ENCODE assay signal across 8 cellular contexts in the genomic region with DNA sequence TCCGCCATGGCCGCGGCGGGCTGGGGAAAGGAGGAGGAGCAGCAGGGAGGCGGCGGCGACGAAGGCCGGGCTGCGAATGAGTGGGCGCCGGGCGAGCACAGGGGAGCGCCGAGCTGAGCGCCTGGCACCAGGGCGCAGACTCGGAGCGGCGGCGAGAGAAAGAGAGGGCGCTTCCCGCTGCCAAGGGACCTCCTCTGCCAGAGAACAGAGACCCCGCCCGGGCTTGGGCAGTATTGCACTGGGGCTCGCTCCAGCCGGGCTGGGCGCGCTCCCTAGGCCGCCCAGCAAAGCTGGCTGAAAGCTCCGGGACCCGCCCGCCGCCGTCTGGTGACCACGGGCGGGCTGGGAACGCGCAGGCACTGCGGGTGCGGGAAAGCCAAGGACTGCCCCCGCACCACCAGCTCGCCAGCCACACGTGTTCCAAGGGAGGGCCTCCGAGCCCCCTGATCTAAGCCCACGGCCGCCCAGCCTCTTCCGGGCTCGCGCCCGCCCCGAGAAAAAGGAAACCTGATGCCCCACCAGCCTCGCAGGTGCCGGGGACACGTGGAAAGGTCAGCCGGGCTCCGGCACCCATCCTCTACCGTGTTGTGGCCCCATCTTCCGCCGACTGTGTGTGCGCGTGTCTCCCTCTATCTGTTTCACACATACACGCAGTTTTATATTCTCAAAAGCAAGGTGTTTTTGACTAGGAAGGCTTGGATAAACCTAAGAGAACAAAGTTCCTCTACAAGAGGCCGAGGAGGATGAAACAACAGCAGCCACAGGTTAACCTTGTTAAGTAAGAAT. TPM values are rescaled to one million over a fixed set of nuclear protein-coding genes. Genes with fewer than 3 reads are reported as not detected.
DNase-seq lines count a peak whose midpoint lies in the region; ATAC-seq and TF ChIP-seq lines count a peak whose summit lies in the region.

A gene (minus strand): TSS at position 140 of the 786 bp plus-strand sequence. CDS start 132 bp downstream, at position 8.

- TF ChIP-seq RAD21 in liver (IDR thresholded peaks at IDR 0.05) = peak; percentile 68 to 69

- H3K27me3 Mint-ChIP-seq in CD14-positive monocyte (ENCODE audit: low read depth in 3 of 3) = peaks cover 0 to 2% (median 2%) of the 10 kb centered on the region in 3 donors

- DNase-seq in CD14-positive monocyte (ENCODE audit: low spot score) = peak; percentile 86
- peak; percentile 93 for DNase-seq in NCI-H69 (lab: John Stamatoyannopoulos, UW)
- DNase-seq in activated CD4-positive, alpha-beta T cell treated with anti-CD3 and anti-CD28 coated beads, Interleukin-2, amount 50 U/mL, for 1 hour = peak; percentile 92
- peak; percentile 95 for DNase-seq in dedifferentiated amniotic fluid mesenchymal stem cell (ENCODE audit: extremely low spot score)
- DNase-seq in stimulated activated CD4-positive, alpha-beta T cell treated with anti-CD3 and anti-CD28 coated beads, Interleukin-4, amount 100 ng/mL, for 24 hours = peak; percentile 94

- no peaks in the 10 kb centered on the region for H3K36me3 ChIP-seq in liver (ENCODE audit: control insufficient read depth in 4 of 4, insufficient read depth in 3 of 4, low read depth in 1 of 4, low read length in 3 of 4)

- H3K27ac Mint-ChIP-seq in CD14-positive monocyte = peak within 1 kb of the TSS; percentile 78 to 94 (median 88)

- under 1% methylated on average over 64 of the region's 64 CpGs for whole genome bisulfite sequencing in liver

- H3K27me3 ChIP-seq in liver (ENCODE audit: control insufficient read depth in 4 of 4, insufficient read depth in 4 of 4, low read length in 3 of 4) = no peaks in the 10 kb centered on the region

- ATAC-seq in GM19351 (IDR thresholded peaks at IDR 0.05; ENCODE audit: unreplicated experiment) = peak; percentile 71
- peak; percentile 79 for ATAC-seq in HG03521 (IDR thresholded peaks at IDR 0.05; ENCODE audit: unreplicated experiment)

- no peaks in the 10 kb centered on the region for H3K9me3 Mint-ChIP-seq in CD14-positive monocyte

- H3K9ac ChIP-seq in liver (ENCODE audit: low read depth in 1 of 2, low read length in 2 of 2) = peak within 1 kb of the TSS; percentile 86 to 94

- H3K9me3 ChIP-seq in liver (ENCODE audit: control insufficient read depth in 4 of 4, low read length in 3 of 4) = no peaks in the 10 kb centered on the region

- intact Hi-C loops in CD14-positive monocyte (cut with micrococcal nuclease) = loop anchor here (10.0 kb wide), 3 partner anchors 72 to 1642 kb away; a partner anchor contains a TSS

- H3K4me3 Mint-ChIP-seq in CD14-positive monocyte = peak within 1 kb of the TSS; percentile 95 to 98

- peak within 1 kb of the TSS; percentile 92 to 99 for H3K27ac ChIP-seq in liver (ENCODE audit: low read depth in 1 of 2, low read length in 2 of 2)

- H3K4me1 Mint-ChIP-seq in CD14-positive monocyte = peaks cover 51% of the 10 kb centered on the region

- peak; percentile 90 for TF ChIP-seq CTCF in CD14-positive monocyte (IDR thresholded peaks at IDR 0.05)
- peak; percentile 82 for TF ChIP-seq CTCF in liver (IDR thresholded peaks at IDR 0.05; ENCODE audit: low read depth, low read length, missing input control)

- H3K36me3 Mint-ChIP-seq in CD14-positive monocyte = no peaks in the 10 kb centered on the region

- peaks cover 0 to 25% (median 21%) of the 10 kb centered on the region in 4 donors for H3K4me1 ChIP-seq in liver (ENCODE audit: control insufficient read depth in 4 of 4, insufficient read depth in 4 of 4, low read length in 3 of 4)

- peak within 1 kb of the TSS; percentile 94 to 100 (median 98) for H3K4me3 ChIP-seq in liver (ENCODE audit: low read depth in 1 of 3, low read length in 3 of 3)

TF ChIP-seq in liver, 16 proteins besides CTCF, POLR2A, EP300 and RAD21:
- TF ChIP-seq FOXA2 (IDR thresholded peaks at IDR 0.05) (no peak), EGR1 (IDR thresholded peaks at IDR 0.05; ENCODE audit: low read depth in 2 of 2) (peak; percentile 53 to 64), JUND (IDR thresholded peaks at IDR 0.05) (no peak), FOXA1 (IDR thresholded peaks at IDR 0.05) (peak; percentile 52), GABPA (IDR thresholded peaks at IDR 0.05 in 1 of 2, conservative IDR thresholded peaks at IDR 0.05 in 1 of 2) (peak in 1 of 2 donors; percentile 49), NR2F2 (IDR thresholded peaks at IDR 0.05) (peak; percentile 14), TAF1 (conservative IDR thresholded peaks at IDR 0.05) (peak; percentile 74), RXRA (IDR thresholded peaks at IDR 0.05) (peak; percentile 53 to 55), HNF4G (IDR thresholded peaks at IDR 0.05) (no peak), SP1 (IDR thresholded peaks at IDR 0.05) (peak; percentile 50), YY1 (IDR thresholded peaks at IDR 0.05) (peak; percentile 82), HNF4A (conservative IDR thresholded peaks at IDR 0.05) (peak; percentile 25 to 32)
- TF ChIP-seq, protein P1, sequence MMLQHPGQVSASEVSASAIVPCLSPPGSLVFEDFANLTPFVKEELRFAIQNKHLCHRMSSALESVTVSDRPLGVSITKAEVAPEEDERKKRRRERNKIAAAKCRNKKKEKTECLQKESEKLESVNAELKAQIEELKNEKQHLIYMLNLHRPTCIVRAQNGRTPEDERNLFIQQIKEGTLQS (IDR thresholded peaks at IDR 0.05) = no peak
- TF ChIP-seq, protein P2, sequence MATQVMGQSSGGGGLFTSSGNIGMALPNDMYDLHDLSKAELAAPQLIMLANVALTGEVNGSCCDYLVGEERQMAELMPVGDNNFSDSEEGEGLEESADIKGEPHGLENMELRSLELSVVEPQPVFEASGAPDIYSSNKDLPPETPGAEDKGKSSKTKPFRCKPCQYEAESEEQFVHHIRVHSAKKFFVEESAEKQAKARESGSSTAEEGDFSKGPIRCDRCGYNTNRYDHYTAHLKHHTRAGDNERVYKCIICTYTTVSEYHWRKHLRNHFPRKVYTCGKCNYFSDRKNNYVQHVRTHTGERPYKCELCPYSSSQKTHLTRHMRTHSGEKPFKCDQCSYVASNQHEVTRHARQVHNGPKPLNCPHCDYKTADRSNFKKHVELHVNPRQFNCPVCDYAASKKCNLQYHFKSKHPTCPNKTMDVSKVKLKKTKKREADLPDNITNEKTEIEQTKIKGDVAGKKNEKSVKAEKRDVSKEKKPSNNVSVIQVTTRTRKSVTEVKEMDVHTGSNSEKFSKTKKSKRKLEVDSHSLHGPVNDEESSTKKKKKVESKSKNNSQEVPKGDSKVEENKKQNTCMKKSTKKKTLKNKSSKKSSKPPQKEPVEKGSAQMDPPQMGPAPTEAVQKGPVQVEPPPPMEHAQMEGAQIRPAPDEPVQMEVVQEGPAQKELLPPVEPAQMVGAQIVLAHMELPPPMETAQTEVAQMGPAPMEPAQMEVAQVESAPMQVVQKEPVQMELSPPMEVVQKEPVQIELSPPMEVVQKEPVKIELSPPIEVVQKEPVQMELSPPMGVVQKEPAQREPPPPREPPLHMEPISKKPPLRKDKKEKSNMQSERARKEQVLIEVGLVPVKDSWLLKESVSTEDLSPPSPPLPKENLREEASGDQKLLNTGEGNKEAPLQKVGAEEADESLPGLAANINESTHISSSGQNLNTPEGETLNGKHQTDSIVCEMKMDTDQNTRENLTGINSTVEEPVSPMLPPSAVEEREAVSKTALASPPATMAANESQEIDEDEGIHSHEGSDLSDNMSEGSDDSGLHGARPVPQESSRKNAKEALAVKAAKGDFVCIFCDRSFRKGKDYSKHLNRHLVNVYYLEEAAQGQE (IDR thresholded peaks at IDR 0.05) = peak; percentile 75
- TF ChIP-seq, protein P3, sequence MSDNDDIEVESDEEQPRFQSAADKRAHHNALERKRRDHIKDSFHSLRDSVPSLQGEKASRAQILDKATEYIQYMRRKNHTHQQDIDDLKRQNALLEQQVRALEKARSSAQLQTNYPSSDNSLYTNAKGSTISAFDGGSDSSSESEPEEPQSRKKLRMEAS (IDR thresholded peaks at IDR 0.05) = peak; percentile 84
- TF ChIP-seq, protein P4, sequence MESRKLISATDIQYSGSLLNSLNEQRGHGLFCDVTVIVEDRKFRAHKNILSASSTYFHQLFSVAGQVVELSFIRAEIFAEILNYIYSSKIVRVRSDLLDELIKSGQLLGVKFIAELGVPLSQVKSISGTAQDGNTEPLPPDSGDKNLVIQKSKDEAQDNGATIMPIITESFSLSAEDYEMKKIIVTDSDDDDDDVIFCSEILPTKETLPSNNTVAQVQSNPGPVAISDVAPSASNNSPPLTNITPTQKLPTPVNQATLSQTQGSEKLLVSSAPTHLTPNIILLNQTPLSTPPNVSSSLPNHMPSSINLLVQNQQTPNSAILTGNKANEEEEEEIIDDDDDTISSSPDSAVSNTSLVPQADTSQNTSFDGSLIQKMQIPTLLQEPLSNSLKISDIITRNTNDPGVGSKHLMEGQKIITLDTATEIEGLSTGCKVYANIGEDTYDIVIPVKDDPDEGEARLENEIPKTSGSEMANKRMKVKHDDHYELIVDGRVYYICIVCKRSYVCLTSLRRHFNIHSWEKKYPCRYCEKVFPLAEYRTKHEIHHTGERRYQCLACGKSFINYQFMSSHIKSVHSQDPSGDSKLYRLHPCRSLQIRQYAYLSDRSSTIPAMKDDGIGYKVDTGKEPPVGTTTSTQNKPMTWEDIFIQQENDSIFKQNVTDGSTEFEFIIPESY (IDR thresholded peaks at IDR 0.05) = no peak

RNA-seq across cellular contexts. Expression of the gene that starts here (rescaled TPM):
- polyA plus RNA-seq in CD14-positive monocyte (1 to 10 TPM; 4.2 to 6.2 TPM), liver (1 to 10 TPM; 4.7 to 5.3 TPM)
- total RNA-seq in liver = 10 to 100 TPM; 12.4 to 14.3 TPM

Comparison
In these comparisons a context has a peak if more than half of its experiments do, and no peak if none do; other contexts are left out.
1. Peak in every context shown above with its lines: DNase-seq, ATAC-seq, H3K4me3 ChIP-seq and H3K27ac ChIP-seq.